9 cellular contexts compared by ENCODE assay signal in the genomic region with DNA sequence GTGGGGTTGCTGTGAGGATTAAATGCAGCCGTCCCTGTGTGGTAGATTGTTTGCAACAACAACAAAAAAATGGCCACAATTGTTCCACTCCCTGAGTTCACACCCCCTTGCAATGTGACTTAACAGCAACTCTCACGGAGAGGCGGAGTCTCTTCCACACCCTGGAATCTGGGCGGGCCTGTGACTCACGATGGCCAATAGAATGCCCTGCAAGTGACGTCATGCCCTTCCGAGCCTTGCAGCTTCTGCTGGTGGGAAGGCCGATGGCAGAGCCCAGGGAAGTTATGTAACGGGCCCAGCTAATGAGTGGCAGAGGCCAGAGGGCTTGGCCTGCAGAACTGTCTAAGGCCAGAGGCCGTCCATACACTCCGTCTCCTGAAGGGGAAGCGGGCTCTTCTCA.
A peak's percentile ranks its signal among the peaks of the same experiment; 100 is the strongest.
DNase-seq lines count a peak whose midpoint lies in the region; ATAC-seq, FAIRE-seq and TF ChIP-seq lines count a peak whose summit lies in the region.
"Had no signal": no experiment of that assay in that cellular context is flagged by ENCODE, and none has a peak within 500 bp of the region (broad histone marks: within the 10 kb centered on the region; RNA-seq: fewer than 3 reads in every experiment).

No MANE protein-coding gene starts in this region.

- no peak for TF ChIP-seq RAD21 in K562 (CRISPR knock-in tag; conservative IDR thresholded peaks at IDR 0.05 in 1 of 2, IDR thresholded peaks at IDR 0.05 in 1 of 2)

- POLR2A ChIA-PET in K562 (lab: Yijun Ruan, JAX) = interaction anchor here (0.5 to 0.9 kb wide), 3 partner anchors 62 to 875 kb away, joined by 3 to 5 read pairs (median 3); no protein-coding TSS in a partner anchor

- TF ChIP-seq CTCF in K562 (IDR thresholded peaks at IDR 0.05 in 2 of 3, conservative IDR thresholded peaks at IDR 0.05 in 1 of 3; ENCODE audit: insufficient read depth in 2 of 3, low read depth in 1 of 3, low read length in 3 of 3) = no peak
- no peak for TF ChIP-seq CTCF in hepatocyte (IDR thresholded peaks at IDR 0.05; ENCODE audit: poor library complexity)

- in situ Hi-C loops in K562 (cut with MboI) = no loop called here

- peak; percentile 99 for ATAC-seq in K562
- ATAC-seq in GM21786 (IDR thresholded peaks at IDR 0.05; ENCODE audit: unreplicated experiment) = no peak

- peak overlapping the region; percentile 67; the same call in 1 of the 2 replicates for H3K4me2 ChIP-seq in K562 (ENCODE audit: insufficient read depth, low read length)
- peak overlapping the region; percentile 67 for H3K4me2 ChIP-seq in hepatocyte

- TF ChIP-seq POLR2A in K562 (conservative IDR thresholded peaks at IDR 0.05) = no peak

- H3K27me3 ChIP-seq in K562 (ENCODE audit: control insufficient read depth in 2 of 2, insufficient read depth in 2 of 2, low read length in 2 of 2) (peaks cover 50 to 67% of the 10 kb centered on the region in 2 experiments), hepatocyte (no peaks in the 10 kb centered on the region)

- peak; percentile 98 for FAIRE-seq in K562 (lab: Jason Lieb, UNC)

- no peaks in the 10 kb centered on the region for H3K9me1 ChIP-seq in K562 (ENCODE audit: control insufficient read depth, insufficient read depth, low read length)

- H4K20me1 ChIP-seq in K562 (replicated peaks; ENCODE audit: control insufficient read depth, insufficient read depth, low read length) (0 out of 2 replicates have a peak, but pooled peaks cover 3% of the 10 kb centered on the region), hepatocyte (ENCODE audit: insufficient read depth, poor library complexity, severe bottlenecking) (no peaks in the 10 kb centered on the region)

- H3K36me3 ChIP-seq in K562 (ENCODE audit: control insufficient read depth, insufficient read depth, low read length) (no peaks in the 10 kb centered on the region), hepatocyte (replicated peaks; ENCODE audit: insufficient read depth, low read depth) (no peaks in the 10 kb centered on the region)

- H3K9me2 ChIP-seq in hepatocyte (replicated peaks; ENCODE audit: insufficient read depth) = no peaks in the 10 kb centered on the region

- H3K79me2 ChIP-seq in K562 (ENCODE audit: control insufficient read depth, insufficient read depth, low read length) (no peaks in the 10 kb centered on the region), hepatocyte (no peaks in the 10 kb centered on the region)

- no TSS peak for BruUV-seq in K562 (replicated peaks; lab: Mats Ljungman, UMichigan)

- 5% methylated on average over 12 of the region's 12 CpGs for WGBS in K562 (ENCODE audit: insufficient coverage, low coverage, missing lambda C conversion rate)
- 26% methylated on average over 12 of the region's 12 CpGs for WGBS in hepatocyte (ENCODE audit: low lambda C conversion rate, missing lambda C conversion rate)

- no peak for TF ChIP-seq EP300 in K562 (IDR thresholded peaks at IDR 0.05; ENCODE audit: low read length)

- H3K4me3 ChIP-seq in K562 (no peak overlapping the region), hepatocyte (no peak overlapping the region)

- no peak overlapping the region for H3K27ac ChIP-seq in K562 (ENCODE audit: extremely low read depth, low read depth, low read length)
- peak overlapping the region; percentile 98 for H3K27ac ChIP-seq in hepatocyte

- DNase-seq in NCI-H345 (lab: John Stamatoyannopoulos, UW) (peak; percentile 57), NCI-H345 treated with DMSO at 0.1 percent for 48 hours (lab: John Stamatoyannopoulos, UW; ENCODE audit: unreplicated experiment) (no peak), NCI-H460 (ENCODE audit: extremely low read depth, low read depth) (peak; percentile 98), K562 (ENCODE audit: extremely low read depth in 1 of 4, low spot score in 3 of 4) (peak; percentile 91 to 97 (median 94)), hepatocyte (ENCODE audit: low spot score) (peak; percentile 98), renal cortical epithelial cell (ENCODE audit: low read depth) (peak; percentile 99)
- no peak for DNase-seq in activated T-cell treated with anti-CD3 and anti-CD28 coated beads, Interleukin-2, amount 50 U/mL, for 1 hour
- DNase-seq: CD4-positive, CD25-positive, alpha-beta regulatory T cell had no signal

- no peak overlapping the region; a peak in 1 of 4 replicates for H3K9ac ChIP-seq in K562 (ENCODE audit: insufficient read depth in 1 of 2, low read depth in 2 of 2, low read length in 2 of 2)

- intact Hi-C loops in K562 (cut with micrococcal nuclease) = no loop called here

- H3K4me1 ChIP-seq in K562 (replicated peaks in 1 of 2; ENCODE audit: control insufficient read depth in 2 of 2, insufficient read depth in 2 of 2, low read length in 2 of 2) = peaks cover 0 to 10% of the 10 kb centered on the region in 2 experiments; a peak in 4 of 5 replicates
- peaks cover 23% of the 10 kb centered on the region for H3K4me1 ChIP-seq in hepatocyte (ENCODE audit: insufficient read depth)

- H2AFZ ChIP-seq in K562 (ENCODE audit: low read depth, low read length) = peak overlapping the region; percentile 71; the same call in 1 of the 2 replicates
- H2AFZ ChIP-seq in hepatocyte = no peak overlapping the region

- CTCF ChIA-PET in K562 (lab: Yijun Ruan, JAX; ENCODE audit: low intra/inter-chr PET ratio) = no interaction called here

- H3K9me3 ChIP-seq in K562 (replicated peaks; ENCODE audit: control insufficient read depth, insufficient read depth, low read depth, low read length) (no peaks in the 10 kb centered on the region), hepatocyte (ENCODE audit: low read depth) (no peaks in the 10 kb centered on the region)

TF ChIP-seq in K562, 482 proteins besides CTCF, POLR2A, EP300 and RAD21 (continues in another document):
- TF ChIP-seq TAF9B (IDR thresholded peaks at IDR 0.05; ENCODE audit: partially characterized antibody) (no peak), NRF1 (conservative IDR thresholded peaks at IDR 0.05 in 1 of 2, IDR thresholded peaks at IDR 0.05 in 1 of 2) (peak in 1 of 2 experiments; percentile 7; a peak in 2 of 4 replicates), KLF16 (IDR thresholded peaks at IDR 0.05) (no peak), RAD51 (IDR thresholded peaks at IDR 0.05; ENCODE audit: borderline replicate concordance, low read depth) (peak; percentile 46; the same call in 1 of the 2 replicates), TEAD1 (CRISPR knock-in tag; IDR thresholded peaks at IDR 0.05) (peak in 1 of 2 experiments; percentile 70; a peak in 1 of 4 replicates), ZNF282 (CRISPR knock-in tag; IDR thresholded peaks at IDR 0.05) (no peak), NCOA4 (IDR thresholded peaks at IDR 0.05; ENCODE audit: partially characterized antibody) (no peak), ZNF197 (CRISPR knock-in tag; IDR thresholded peaks at IDR 0.05; ENCODE audit: low read depth) (no peak), CREM (IDR thresholded peaks at IDR 0.05; ENCODE audit: low read depth) (peak; percentile 76), NBN (IDR thresholded peaks at IDR 0.05; ENCODE audit: low read depth) (peak; percentile 20; the same call in 1 of the 2 replicates), CEBPB (tag; IDR thresholded peaks at IDR 0.05) (peak; percentile 62; the same call in 1 of the 2 replicates)
- TF ChIP-seq, protein P1, sequence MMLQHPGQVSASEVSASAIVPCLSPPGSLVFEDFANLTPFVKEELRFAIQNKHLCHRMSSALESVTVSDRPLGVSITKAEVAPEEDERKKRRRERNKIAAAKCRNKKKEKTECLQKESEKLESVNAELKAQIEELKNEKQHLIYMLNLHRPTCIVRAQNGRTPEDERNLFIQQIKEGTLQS (IDR thresholded peaks at IDR 0.05) = peak; percentile 98
- TF ChIP-seq, protein P1 (CRISPR knock-in tag; conservative IDR thresholded peaks at IDR 0.05) = no peak
- TF ChIP-seq, protein P2, sequence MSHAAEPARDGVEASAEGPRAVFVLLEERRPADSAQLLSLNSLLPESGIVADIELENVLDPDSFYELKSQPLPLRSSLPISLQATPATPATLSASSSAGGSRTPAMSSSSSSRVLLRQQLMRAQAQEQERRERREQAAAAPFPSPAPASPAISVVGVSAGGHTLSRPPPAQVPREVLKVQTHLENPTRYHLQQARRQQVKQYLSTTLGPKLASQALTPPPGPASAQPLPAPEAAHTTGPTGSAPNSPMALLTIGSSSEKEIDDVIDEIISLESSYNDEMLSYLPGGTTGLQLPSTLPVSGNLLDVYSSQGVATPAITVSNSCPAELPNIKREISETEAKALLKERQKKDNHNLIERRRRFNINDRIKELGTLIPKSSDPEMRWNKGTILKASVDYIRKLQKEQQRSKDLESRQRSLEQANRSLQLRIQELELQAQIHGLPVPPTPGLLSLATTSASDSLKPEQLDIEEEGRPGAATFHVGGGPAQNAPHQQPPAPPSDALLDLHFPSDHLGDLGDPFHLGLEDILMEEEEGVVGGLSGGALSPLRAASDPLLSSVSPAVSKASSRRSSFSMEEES (CRISPR knock-in tag; IDR thresholded peaks at IDR 0.05) = no peak
- TF ChIP-seq, protein P3, sequence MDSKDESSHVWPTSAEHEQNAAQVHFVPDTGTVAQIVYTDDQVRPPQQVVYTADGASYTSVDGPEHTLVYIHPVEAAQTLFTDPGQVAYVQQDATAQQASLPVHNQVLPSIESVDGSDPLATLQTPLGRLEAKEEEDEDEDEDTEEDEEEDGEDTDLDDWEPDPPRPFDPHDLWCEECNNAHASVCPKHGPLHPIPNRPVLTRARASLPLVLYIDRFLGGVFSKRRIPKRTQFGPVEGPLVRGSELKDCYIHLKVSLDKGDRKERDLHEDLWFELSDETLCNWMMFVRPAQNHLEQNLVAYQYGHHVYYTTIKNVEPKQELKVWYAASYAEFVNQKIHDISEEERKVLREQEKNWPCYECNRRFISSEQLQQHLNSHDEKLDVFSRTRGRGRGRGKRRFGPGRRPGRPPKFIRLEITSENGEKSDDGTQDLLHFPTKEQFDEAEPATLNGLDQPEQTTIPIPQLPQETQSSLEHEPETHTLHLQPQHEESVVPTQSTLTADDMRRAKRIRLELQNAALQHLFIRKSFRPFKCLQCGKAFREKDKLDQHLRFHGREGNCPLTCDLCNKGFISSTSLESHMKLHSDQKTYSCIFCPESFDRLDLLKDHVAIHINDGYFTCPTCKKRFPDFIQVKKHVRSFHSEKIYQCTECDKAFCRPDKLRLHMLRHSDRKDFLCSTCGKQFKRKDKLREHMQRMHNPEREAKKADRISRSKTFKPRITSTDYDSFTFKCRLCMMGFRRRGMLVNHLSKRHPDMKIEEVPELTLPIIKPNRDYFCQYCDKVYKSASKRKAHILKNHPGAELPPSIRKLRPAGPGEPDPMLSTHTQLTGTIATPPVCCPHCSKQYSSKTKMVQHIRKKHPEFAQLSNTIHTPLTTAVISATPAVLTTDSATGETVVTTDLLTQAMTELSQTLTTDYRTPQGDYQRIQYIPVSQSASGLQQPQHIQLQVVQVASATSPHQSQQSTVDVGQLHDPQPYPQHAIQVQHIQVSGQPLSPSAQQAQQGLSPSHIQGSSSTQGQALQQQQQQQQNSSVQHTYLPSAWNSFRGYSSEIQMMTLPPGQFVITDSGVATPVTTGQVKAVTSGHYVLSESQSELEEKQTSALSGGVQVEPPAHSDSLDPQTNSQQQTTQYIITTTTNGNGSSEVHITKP (IDR thresholded peaks at IDR 0.05; ENCODE audit: partially characterized antibody) = peak; percentile 29

Comparison
In these comparisons a context has a peak if more than half of its experiments do, and no peak if none do; other contexts are left out.
1. DNase-seq: peak in NCI-H345 (single experiment), NCI-H460 (single experiment), K562 (4 of 4), hepatocyte (single experiment) and renal cortical epithelial cell (single experiment); none in NCI-H345 treated with DMSO at 0.1 percent for 48 hours (single experiment) and activated T-cell treated with anti-CD3 and anti-CD28 coated beads, Interleukin-2, amount 50 U/mL, for 1 hour (single experiment).